1 cellular context compared by ENCODE assay signal in genomic region chr1:161915051-161915503, GRCh38.
TF ChIP-seq lines count a peak whose summit lies in the region.

No MANE protein-coding gene starts in this region.

TF ChIP-seq in GM23338, 12 proteins besides CTCF, POLR2A, EP300 and RAD21 (continued from another document):
- TF ChIP-seq, protein P1, sequence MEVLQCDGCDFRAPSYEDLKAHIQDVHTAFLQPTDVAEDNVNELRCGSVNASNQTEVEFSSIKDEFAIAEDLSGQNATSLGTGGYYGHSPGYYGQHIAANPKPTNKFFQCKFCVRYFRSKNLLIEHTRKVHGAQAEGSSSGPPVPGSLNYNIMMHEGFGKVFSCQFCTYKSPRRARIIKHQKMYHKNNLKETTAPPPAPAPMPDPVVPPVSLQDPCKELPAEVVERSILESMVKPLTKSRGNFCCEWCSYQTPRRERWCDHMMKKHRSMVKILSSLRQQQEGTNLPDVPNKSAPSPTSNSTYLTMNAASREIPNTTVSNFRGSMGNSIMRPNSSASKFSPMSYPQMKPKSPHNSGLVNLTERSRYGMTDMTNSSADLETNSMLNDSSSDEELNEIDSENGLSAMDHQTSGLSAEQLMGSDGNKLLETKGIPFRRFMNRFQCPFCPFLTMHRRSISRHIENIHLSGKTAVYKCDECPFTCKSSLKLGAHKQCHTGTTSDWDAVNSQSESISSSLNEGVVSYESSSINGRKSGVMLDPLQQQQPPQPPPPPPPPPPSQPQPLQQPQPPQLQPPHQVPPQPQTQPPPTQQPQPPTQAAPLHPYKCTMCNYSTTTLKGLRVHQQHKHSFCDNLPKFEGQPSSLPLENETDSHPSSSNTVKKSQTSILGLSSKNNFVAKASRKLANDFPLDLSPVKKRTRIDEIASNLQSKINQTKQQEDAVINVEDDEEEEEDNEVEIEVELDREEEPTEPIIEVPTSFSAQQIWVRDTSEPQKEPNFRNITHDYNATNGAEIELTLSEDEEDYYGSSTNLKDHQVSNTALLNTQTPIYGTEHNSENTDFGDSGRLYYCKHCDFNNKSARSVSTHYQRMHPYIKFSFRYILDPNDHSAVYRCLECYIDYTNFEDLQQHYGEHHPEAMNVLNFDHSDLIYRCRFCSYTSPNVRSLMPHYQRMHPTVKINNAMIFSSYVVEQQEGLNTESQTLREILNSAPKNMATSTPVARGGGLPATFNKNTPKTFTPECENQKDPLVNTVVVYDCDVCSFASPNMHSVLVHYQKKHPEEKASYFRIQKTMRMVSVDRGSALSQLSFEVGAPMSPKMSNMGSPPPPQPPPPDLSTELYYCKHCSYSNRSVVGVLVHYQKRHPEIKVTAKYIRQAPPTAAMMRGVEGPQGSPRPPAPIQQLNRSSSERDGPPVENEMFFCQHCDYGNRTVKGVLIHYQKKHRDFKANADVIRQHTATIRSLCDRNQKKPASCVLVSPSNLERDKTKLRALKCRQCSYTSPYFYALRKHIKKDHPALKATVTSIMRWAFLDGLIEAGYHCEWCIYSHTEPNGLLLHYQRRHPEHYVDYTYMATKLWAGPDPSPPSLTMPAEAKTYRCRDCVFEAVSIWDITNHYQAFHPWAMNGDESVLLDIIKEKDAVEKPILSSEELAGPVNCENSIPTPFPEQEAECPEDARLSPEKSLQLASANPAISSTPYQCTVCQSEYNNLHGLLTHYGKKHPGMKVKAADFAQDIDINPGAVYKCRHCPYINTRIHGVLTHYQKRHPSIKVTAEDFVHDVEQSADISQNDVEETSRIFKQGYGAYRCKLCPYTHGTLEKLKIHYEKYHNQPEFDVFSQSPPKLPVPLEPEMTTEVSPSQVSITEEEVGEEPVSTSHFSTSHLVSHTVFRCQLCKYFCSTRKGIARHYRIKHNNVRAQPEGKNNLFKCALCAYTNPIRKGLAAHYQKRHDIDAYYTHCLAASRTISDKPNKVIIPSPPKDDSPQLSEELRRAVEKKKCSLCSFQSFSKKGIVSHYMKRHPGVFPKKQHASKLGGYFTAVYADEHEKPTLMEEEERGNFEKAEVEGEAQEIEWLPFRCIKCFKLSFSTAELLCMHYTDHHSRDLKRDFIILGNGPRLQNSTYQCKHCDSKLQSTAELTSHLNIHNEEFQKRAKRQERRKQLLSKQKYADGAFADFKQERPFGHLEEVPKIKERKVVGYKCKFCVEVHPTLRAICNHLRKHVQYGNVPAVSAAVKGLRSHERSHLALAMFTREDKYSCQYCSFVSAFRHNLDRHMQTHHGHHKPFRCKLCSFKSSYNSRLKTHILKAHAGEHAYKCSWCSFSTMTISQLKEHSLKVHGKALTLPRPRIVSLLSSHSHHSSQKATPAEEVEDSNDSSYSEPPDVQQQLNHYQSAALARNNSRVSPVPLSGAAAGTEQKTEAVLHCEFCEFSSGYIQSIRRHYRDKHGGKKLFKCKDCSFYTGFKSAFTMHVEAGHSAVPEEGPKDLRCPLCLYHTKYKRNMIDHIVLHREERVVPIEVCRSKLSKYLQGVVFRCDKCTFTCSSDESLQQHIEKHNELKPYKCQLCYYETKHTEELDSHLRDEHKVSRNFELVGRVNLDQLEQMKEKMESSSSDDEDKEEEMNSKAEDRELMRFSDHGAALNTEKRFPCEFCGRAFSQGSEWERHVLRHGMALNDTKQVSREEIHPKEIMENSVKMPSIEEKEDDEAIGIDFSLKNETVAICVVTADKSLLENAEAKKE (CRISPR knock-in tag; IDR thresholded peaks at IDR 0.05), result no peak
- no peak for TF ChIP-seq EZH2 (IDR thresholded peaks at IDR 0.05; ENCODE audit: low read depth, unreplicated experiment)
- TF ChIP-seq JUNB (IDR thresholded peaks at IDR 0.05; ENCODE audit: unreplicated experiment), result no peak
